8 cellular contexts compared by ENCODE assay signal in the genomic region with DNA sequence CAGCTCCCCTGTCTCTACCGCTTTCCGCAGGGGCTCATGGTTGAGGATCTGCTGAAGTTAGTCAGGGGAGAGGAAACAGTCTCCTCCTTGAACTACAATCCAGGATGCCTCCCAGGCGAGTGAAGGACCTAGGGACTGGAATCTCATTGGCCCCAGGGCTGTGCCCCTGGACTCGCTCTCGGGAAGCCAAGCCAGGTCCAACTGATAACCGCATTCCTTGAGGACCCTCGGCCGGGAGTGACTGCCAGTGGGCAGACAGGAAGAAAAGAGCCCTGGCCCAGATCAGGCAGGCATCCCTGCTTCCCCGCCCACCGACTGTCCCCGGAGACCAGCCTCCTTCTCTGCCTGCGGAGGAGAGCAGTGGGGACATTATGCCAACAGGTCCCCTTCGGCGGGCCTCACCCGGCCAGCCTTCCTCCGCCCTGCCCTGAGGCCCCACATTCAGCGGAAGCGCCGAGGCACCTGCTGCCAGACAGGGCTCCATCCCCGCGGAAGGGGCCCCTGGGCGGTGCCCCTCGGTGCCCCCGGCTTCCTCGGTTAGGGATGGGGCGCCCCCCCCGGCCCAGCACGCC. TPM values are rescaled to one million over a fixed set of nuclear protein-coding genes. Genes with fewer than 3 reads are reported as not detected.
DNase-seq lines count a peak whose midpoint lies in the region; ATAC-seq, FAIRE-seq and TF ChIP-seq lines count a peak whose summit lies in the region.

No MANE protein-coding gene starts in this region.

- no peaks in the 10 kb centered on the region for H3K9me3 Mint-ChIP-seq in activated CD4-positive, alpha-beta memory T cell treated with anti-CD3 and anti-CD28 coated beads for 36 hours

- no peak for ATAC-seq in HG02938 (IDR thresholded peaks at IDR 0.05; ENCODE audit: unreplicated experiment)
- ATAC-seq in GM21786 (IDR thresholded peaks at IDR 0.05; ENCODE audit: unreplicated experiment): no peak

- peaks cover 3% of the 10 kb centered on the region for H3K27me3 Mint-ChIP-seq in activated CD4-positive, alpha-beta memory T cell treated with anti-CD3 and anti-CD28 coated beads for 36 hours

- H3K36me3 ChIP-seq in right atrium auricular region: no peaks in the 10 kb centered on the region
- H3K36me3 ChIP-seq in small intestine (ENCODE audit: control insufficient read depth in 2 of 2, insufficient read depth in 2 of 2, low read length in 2 of 2): peaks cover 0 to 4% of the 10 kb centered on the region in 2 donors

- peaks cover 9% of the 10 kb centered on the region for H3K4me1 Mint-ChIP-seq in activated CD4-positive, alpha-beta memory T cell treated with anti-CD3 and anti-CD28 coated beads for 36 hours (ENCODE audit: low read depth)

- H3K4me1 ChIP-seq in right atrium auricular region: peaks cover 0 to 24% of the 10 kb centered on the region in 2 donors
- H3K4me1 ChIP-seq in small intestine (ENCODE audit: control insufficient read depth in 2 of 2, insufficient read depth in 1 of 2, low read depth in 1 of 2, low read length in 1 of 2): peaks cover 6 to 11% of the 10 kb centered on the region in 2 donors

- CTCF ChIA-PET in activated CD4-positive, alpha-beta memory T cell treated with anti-CD3 and anti-CD28 coated beads for 36 hours (lab: Charles Lee): interaction anchor here (1.4 to 1.7 kb wide), 2 partner anchors 30 to 76 kb away, joined by 4 to 5 read pairs; a partner anchor contains a TSS

- no peak overlapping the region for H3K27ac ChIP-seq in right atrium auricular region
- peak overlapping the region; percentile 73 to 95 for H3K27ac ChIP-seq in small intestine (ENCODE audit: low read depth in 1 of 2, low read length in 1 of 2)

- peak overlapping the region; percentile 66 for H3K4me3 Mint-ChIP-seq in activated CD4-positive, alpha-beta memory T cell treated with anti-CD3 and anti-CD28 coated beads for 36 hours

- POLR2A ChIA-PET in activated CD4-positive, alpha-beta memory T cell treated with anti-CD3 and anti-CD28 coated beads for 36 hours (lab: Charles Lee): no interaction called here

- intact Hi-C loops in activated CD4-positive, alpha-beta memory T cell treated with anti-CD3 and anti-CD28 coated beads for 36 hours (cut with micrococcal nuclease): no loop called here

- peak overlapping the region; percentile 52 for H3K4me3 ChIP-seq in right atrium auricular region
- H3K4me3 ChIP-seq in small intestine (ENCODE audit: low read depth in 1 of 2, low read length in 2 of 2): peak overlapping the region; percentile 64 to 96

- peak; percentile 51 to 68 for DNase-seq in SHP77 (lab: John Stamatoyannopoulos, UW)
- no peak for DNase-seq in SHP77 treated with DMSO at 0.1 percent for 48 hours (lab: John Stamatoyannopoulos, UW)
- DNase-seq in activated CD4-positive, alpha-beta memory T cell treated with anti-CD3 and anti-CD28 coated beads for 36 hours: peak; percentile 44
- no peak for DNase-seq in right atrium auricular region (ENCODE audit: low spot score)
- peak; percentile 55 for DNase-seq in small intestine
- DNase-seq in NCI-H1694 (lab: John Stamatoyannopoulos, UW): no peak

- no peaks in the 10 kb centered on the region for H3K27me3 ChIP-seq in right atrium auricular region
- no peaks in the 10 kb centered on the region for H3K27me3 ChIP-seq in small intestine (ENCODE audit: control insufficient read depth in 2 of 2, insufficient read depth in 2 of 2, low read length in 2 of 2)

- no peaks in the 10 kb centered on the region for H3K36me3 Mint-ChIP-seq in activated CD4-positive, alpha-beta memory T cell treated with anti-CD3 and anti-CD28 coated beads for 36 hours

- no peak for TF ChIP-seq CTCF in right atrium auricular region (IDR thresholded peaks at IDR 0.05)

- H3K27ac Mint-ChIP-seq in activated CD4-positive, alpha-beta memory T cell treated with anti-CD3 and anti-CD28 coated beads for 36 hours: no peak overlapping the region

- 4 to 10% (median 8%) methylated on average over 21 to 28 of the region's 28 CpGs for WGBS in small intestine, 3 donors

- no peak for FAIRE-seq in small intestine (lab: Jason Lieb, UNC)

- no peaks in the 10 kb centered on the region for H3K9me3 ChIP-seq in right atrium auricular region
- no peaks in the 10 kb centered on the region for H3K9me3 ChIP-seq in small intestine (ENCODE audit: control insufficient read depth, low read depth)

RNA-seq across cellular contexts. Expression of a gene that starts 0.8 kb away (rescaled TPM):
- 1 to 10 TPM; 1.2 to 1.4 TPM for total RNA-seq in activated CD4-positive, alpha-beta memory T cell treated with anti-CD3 and anti-CD28 coated beads for 36 hours
- total RNA-seq in right atrium auricular region: 1 to 10 TPM in 1 of 2 donors, under 1 TPM in 1; 0.93 to 2.6 TPM
- polyA plus RNA-seq in small intestine: 100 to 1,000 TPM in 1 of 3 donors, 10 to 100 TPM in 2; 30.5 to 130 (median 80.5) TPM

Comparison
In these comparisons a context has a peak if more than half of its experiments do, and no peak if none do; other contexts are left out.
1. DNase-seq: peak in SHP77 (2 of 2), activated CD4-positive, alpha-beta memory T cell treated with anti-CD3 and anti-CD28 coated beads for 36 hours (single experiment) and small intestine (single experiment); none in SHP77 treated with DMSO at 0.1 percent for 48 hours (single experiment), right atrium auricular region (single experiment) and NCI-H1694 (single experiment).
2. H3K27ac ChIP-seq: peak in small intestine (2 of 2); none in right atrium auricular region (0 of 2).